ENCODE assay signal across 4 cellular contexts in the genomic region with DNA sequence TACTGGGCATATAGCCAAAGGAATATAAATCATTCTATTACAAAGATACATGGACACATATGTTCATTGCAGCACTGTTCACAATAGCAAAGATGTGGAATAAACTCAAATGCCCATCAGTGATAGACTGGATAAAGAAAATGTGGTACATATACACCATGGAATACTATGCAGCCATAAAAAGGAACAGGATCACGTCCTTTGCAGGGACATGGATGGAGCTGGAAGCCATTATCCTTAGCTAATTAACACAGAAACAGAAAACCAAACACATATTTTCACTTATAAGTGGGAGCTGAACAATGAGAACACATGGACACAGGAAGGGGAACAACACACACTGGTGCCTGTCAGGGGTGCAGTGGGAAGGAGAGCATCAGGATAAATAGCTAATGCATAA. TPM values are rescaled to one million over a fixed set of nuclear protein-coding genes. Genes with fewer than 3 reads are reported as not detected.
"Had no signal": no experiment of that assay in that cellular context is flagged by ENCODE, and none has a peak within 500 bp of the region (broad histone marks: within the 10 kb centered on the region; RNA-seq: fewer than 3 reads in every experiment).

No MANE protein-coding gene starts in this region.

RNA-seq across cellular contexts. Expression of a gene that starts 30.6 kb away (rescaled TPM):
- total RNA-seq: HT-29 had no signal
- polyA plus RNA-seq: IgD-negative memory B cell had no signal

RNA-seq across cellular contexts. Expression of a gene that starts 59.6 kb away (rescaled TPM):
- total RNA-seq: HepG2, HT-29, IMR-90 had no signal
- polyA plus RNA-seq: IgD-negative memory B cell, IMR-90 had no signal
